ENCODE assay signal across 16 cellular contexts in the genomic region with DNA sequence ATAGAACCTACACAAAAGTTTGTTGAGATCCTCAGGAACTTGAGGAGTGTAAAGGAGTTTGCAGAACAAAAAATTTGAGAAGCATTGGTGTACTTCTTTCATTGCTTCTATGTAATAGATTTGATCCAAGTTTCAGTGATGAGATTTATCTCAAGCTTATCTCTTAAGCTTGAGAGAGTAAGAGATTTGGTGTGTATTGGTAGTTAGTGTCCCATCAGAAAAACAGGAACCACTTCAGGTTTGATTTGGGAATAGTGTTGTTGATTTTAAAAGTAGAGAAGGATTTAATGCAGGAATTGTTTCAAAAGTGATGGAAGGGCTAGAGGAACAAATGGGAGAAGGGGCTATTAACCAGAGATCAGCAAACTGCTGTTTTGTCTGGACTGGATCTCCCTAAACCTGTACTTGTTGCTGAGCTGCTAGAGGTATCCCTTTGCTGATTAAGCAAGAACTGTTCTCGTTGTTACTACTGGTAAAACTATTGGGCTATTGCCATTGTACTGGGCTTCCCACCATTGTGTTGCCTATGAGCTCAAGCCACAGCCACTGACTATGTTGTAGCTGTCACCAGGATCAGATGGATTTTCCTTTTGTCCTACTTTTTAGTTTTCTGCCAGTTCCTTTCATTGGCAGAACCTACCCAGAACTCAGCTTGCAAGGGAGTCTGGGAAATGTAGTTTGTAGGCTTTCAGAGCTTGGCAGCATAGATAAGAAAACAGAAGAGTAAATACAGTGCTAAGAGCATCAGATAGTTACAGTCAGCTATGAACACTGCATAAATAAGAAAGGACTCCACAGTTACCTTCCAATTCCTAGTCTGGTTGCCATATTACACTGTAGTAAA. TPM values are rescaled to one million over a fixed set of nuclear protein-coding genes. Genes with fewer than 3 reads are reported as not detected.
DNase-seq lines count a peak whose midpoint lies in the region; FAIRE-seq and TF ChIP-seq lines count a peak whose summit lies in the region.
"Had no signal": no experiment of that assay in that cellular context is flagged by ENCODE, and none has a peak within 500 bp of the region (broad histone marks: within the 10 kb centered on the region; RNA-seq: fewer than 3 reads in every experiment).

No MANE protein-coding gene starts in this region.

- H4K8ac ChIP-seq in H1 (ENCODE audit: extremely low read depth, insufficient read depth, low read length) = no peak overlapping the region

- POLR2A ChIA-PET in H1 (lab: Charles Lee; ENCODE audit: partially characterized antibody) (interaction anchor here (1.2 to 6.3 kb wide), 3 partner anchors 12 to 38 kb away, joined by 7 to 44 read pairs (median 23); partner anchors contain the start of gene RAB10), OCI-LY7 (lab: Charles Lee) (interaction anchor here (0.6 to 1.1 kb wide), 3 partner anchors 10 to 18 kb away, joined by 3 to 10 read pairs (median 4); no protein-coding TSS in a partner anchor)

- no peaks in the 10 kb centered on the region for H3K23me2 ChIP-seq in H1 (ENCODE audit: low read depth, low read length)

- H4K20me1 ChIP-seq in H1 (replicated peaks in 1 of 2; ENCODE audit: control insufficient read depth in 1 of 2, insufficient read depth in 2 of 2, low read length in 2 of 2) = peaks cover 12 to 14% of the 10 kb centered on the region in 2 experiments
- H4K20me1 ChIP-seq in Karpas-422 (ENCODE audit: insufficient read depth, low read depth, low read length) = peaks cover 4% of the 10 kb centered on the region; the same call in 1 of the 2 replicates
- peaks cover 14% of the 10 kb centered on the region for H4K20me1 ChIP-seq in OCI-LY7 (ENCODE audit: insufficient read depth, low read length)

- H3K27ac ChIP-seq in 22Rv1 (peak overlapping the region; percentile 82), HUES48 (ENCODE audit: low read depth, low read length) (peak overlapping the region; percentile 45), H1 (ENCODE audit: low read depth, low read length) (no peak overlapping the region), Karpas-422 (ENCODE audit: low read length) (no peak overlapping the region), OCI-LY7 (ENCODE audit: low read depth, low read length, poor library complexity, severe bottlenecking) (no peak overlapping the region)
- H3K27ac ChIP-seq: vagina had no signal

- no peak overlapping the region for H2BK20ac ChIP-seq in H1 (ENCODE audit: low read length)

- no peak for TF ChIP-seq POLR2A in H1 (IDR thresholded peaks at IDR 0.05; ENCODE audit: control extremely low read depth in 1 of 2, low read depth in 2 of 2, low read length in 2 of 2)

- H3K9me2 ChIP-seq in Karpas-422 (replicated peaks; ENCODE audit: insufficient read depth, low read length) (no peaks in the 10 kb centered on the region), OCI-LY7 (ENCODE audit: insufficient read depth, low read length) (no peaks in the 10 kb centered on the region)

- H3K9me3 ChIP-seq in HUES48 (ENCODE audit: control insufficient read depth, insufficient read depth, low read length) = no peaks in the 10 kb centered on the region
- no peaks in the 10 kb centered on the region for H3K9me3 ChIP-seq in H1 (ENCODE audit: insufficient read depth in 2 of 2, low read depth in 1 of 2, low read length in 1 of 2)
- peaks cover 4% of the 10 kb centered on the region; the same call in 1 of the 2 replicates for H3K9me3 ChIP-seq in Karpas-422 (ENCODE audit: low read length)
- H3K9me3 ChIP-seq in OCI-LY7 (ENCODE audit: low read length) = peaks cover 2% of the 10 kb centered on the region; the same call in 1 of the 2 replicates
- H3K9me3 ChIP-seq: BE2C, vagina had no signal

- H3K79me1 ChIP-seq in H1 (ENCODE audit: low read depth, low read length) = no peaks in the 10 kb centered on the region; the same call in 1 of the 2 replicates

- no peak overlapping the region for H3K18ac ChIP-seq in H1 (ENCODE audit: extremely low read depth, low read length)

- H4K5ac ChIP-seq in H1 (ENCODE audit: insufficient read length, low read depth, low read length) = no peak overlapping the region

- TF ChIP-seq RAD21 in H1 (IDR thresholded peaks at IDR 0.05 in 1 of 2, conservative IDR thresholded peaks at IDR 0.05 in 1 of 2; ENCODE audit: low read depth in 2 of 2, low read length in 2 of 2) = no peak

- H3K36me3 ChIP-seq in HUES48 (ENCODE audit: control insufficient read depth, insufficient read depth, low read length) = no peaks in the 10 kb centered on the region
- no peaks in the 10 kb centered on the region for H3K36me3 ChIP-seq in H1 (ENCODE audit: control insufficient read depth in 2 of 4, insufficient read depth in 4 of 4, low read length in 3 of 4)
- no peaks in the 10 kb centered on the region; the same call in 1 of the 2 replicates for H3K36me3 ChIP-seq in Karpas-422 (ENCODE audit: insufficient read depth, low read length)
- H3K36me3 ChIP-seq in OCI-LY7 (ENCODE audit: insufficient read depth, low read length) = peaks cover 29% of the 10 kb centered on the region
- H3K36me3 ChIP-seq: BE2C, vagina had no signal

- CTCF ChIA-PET in H1 (lab: Charles Lee; ENCODE audit: partially characterized antibody) = interaction anchor here (0.8 to 3.8 kb wide), 4 partner anchors 9 to 82 kb away, joined by 3 to 15 read pairs (median 4); no protein-coding TSS in a partner anchor
- CTCF ChIA-PET in OCI-LY7 (lab: Charles Lee; ENCODE audit: unreplicated experiment) = interaction anchor here (0.5 kb wide), 1 partner anchor 647 kb away, joined by 7 read pairs; no protein-coding TSS in a partner anchor

- H3K23ac ChIP-seq in H1 (ENCODE audit: insufficient read length) = no peak overlapping the region

- no peak overlapping the region for H2AFZ ChIP-seq in H1 (ENCODE audit: low read length)
- no peak overlapping the region for H2AFZ ChIP-seq in Karpas-422 (ENCODE audit: low read length)
- no peak overlapping the region for H2AFZ ChIP-seq in OCI-LY7 (ENCODE audit: low read length)

- TF ChIP-seq CTCF in 22Rv1 (IDR thresholded peaks at IDR 0.05) = no peak
- no peak for TF ChIP-seq CTCF in H1 (IDR thresholded peaks at IDR 0.05; ENCODE audit: control extremely low read depth in 1 of 3, insufficient read depth in 1 of 3, low read depth in 1 of 3, low read length in 3 of 3)
- TF ChIP-seq CTCF in OCI-LY7 (conservative IDR thresholded peaks at IDR 0.05; ENCODE audit: low read length) = no peak

- no peak overlapping the region for H3K56ac ChIP-seq in H1 (replicated peaks; ENCODE audit: insufficient read length, low read depth, low read length)

- no peak for DNase-seq in H1 (ENCODE audit: low read depth in 1 of 2, low spot score in 2 of 2)
- peak; percentile 53 to 85 for DNase-seq in lung microvascular endothelial cell (ENCODE audit: low read depth in 2 of 2)
- DNase-seq in mesenteric fat pad (ENCODE audit: low spot score) = no peak
- no peak for DNase-seq in Karpas-422
- no peak for DNase-seq in RKO (ENCODE audit: low spot score)
- no peak for DNase-seq in OCI-LY7 (ENCODE audit: low spot score)
- DNase-seq: BE2C; effector CD8-positive, alpha-beta T cell; KG1; NCI-H2107; T1000 had no signal

- intact Hi-C loops in OCI-LY7 (cut with micrococcal nuclease; ENCODE audit: unreplicated experiment) = no loop called here

- no TSS peak for BruUV-seq in OCI-LY7 (replicated peaks; lab: Mats Ljungman, UMichigan)

- H2BK12ac ChIP-seq in H1 (ENCODE audit: low read depth, low read length) = no peak overlapping the region

- H3K79me2 ChIP-seq in H1 (ENCODE audit: control insufficient read depth in 1 of 2, insufficient read depth in 2 of 2, low read length in 2 of 2) (peaks cover 0 to 98% of the 10 kb centered on the region in 2 experiments), Karpas-422 (ENCODE audit: low read length) (peaks cover 98% of the 10 kb centered on the region), OCI-LY7 (ENCODE audit: insufficient read depth, low read depth, low read length) (peaks cover 99% of the 10 kb centered on the region)

- H3K27me3 ChIP-seq in HUES48 (ENCODE audit: control insufficient read depth, insufficient read depth, low read length) (no peaks in the 10 kb centered on the region), H1 (replicated peaks in 1 of 4; ENCODE audit: control insufficient read depth in 3 of 4, extremely low read depth in 1 of 4, insufficient read depth in 3 of 4, low read length in 3 of 4) (no peaks in the 10 kb centered on the region), Karpas-422 (ENCODE audit: low read length) (no peaks in the 10 kb centered on the region)
- H3K27me3 ChIP-seq: BE2C, vagina had no signal

- WGBS in H1 (ENCODE audit: extremely low coverage in 1 of 2, insufficient coverage in 1 of 2, insufficient read length in 1 of 2, insufficient replicate concordance in 2 of 2, low coverage in 1 of 2, low lambda C conversion rate in 2 of 2, missing lambda C conversion rate in 1 of 2), 2 experiments = 73% methylated on average over 1 of the region's 1 CpG; no CpG with 5 or more reads in 1 of the 2 experiments

- H2BK15ac ChIP-seq in H1 (ENCODE audit: low read length) = no peak overlapping the region

- no peak overlapping the region for H2BK120ac ChIP-seq in H1 (replicated peaks; ENCODE audit: low read depth, low read length)

- FAIRE-seq in H1 (lab: Jason Lieb, UNC) = peak; percentile 75
- FAIRE-seq: GM18507 had no signal

- H2AK5ac ChIP-seq in H1 (ENCODE audit: low read depth, low read length) = no peak overlapping the region

- no peak overlapping the region for H2BK5ac ChIP-seq in H1 (ENCODE audit: low read depth, low read length)

- H3K4me3 ChIP-seq in HUES48 (ENCODE audit: low read depth, low read length) = no peak overlapping the region
- no peak overlapping the region for H3K4me3 ChIP-seq in H1 (ENCODE audit: extremely low read depth in 1 of 4, insufficient read depth in 2 of 4, low read depth in 3 of 4, low read length in 4 of 4)
- H3K4me3 ChIP-seq in Karpas-422 (ENCODE audit: low read length) = no peak overlapping the region
- no peak overlapping the region for H3K4me3 ChIP-seq in OCI-LY7 (ENCODE audit: low read depth, low read length, poor library complexity, severe bottlenecking)
- H3K4me3 ChIP-seq: smooth muscle cell, vagina had no signal

- H3K14ac ChIP-seq in H1 (ENCODE audit: insufficient read length) = no peak overlapping the region

- no peak overlapping the region for H3K4ac ChIP-seq in H1 (replicated peaks; ENCODE audit: insufficient read length, low read depth, low read length)

- H3K9ac ChIP-seq in HUES48 (ENCODE audit: low read depth, low read length) (no peak overlapping the region), H1 (replicated peaks in 1 of 4; ENCODE audit: extremely low read depth in 1 of 4, low read depth in 3 of 4, low read length in 3 of 4) (no peak overlapping the region; a peak in 1 of 7 replicates), Karpas-422 (ENCODE audit: low read length) (no peak overlapping the region)

- H3K4me1 ChIP-seq in HUES48 (ENCODE audit: control insufficient read depth, insufficient read depth, low read length) = peaks cover 52% of the 10 kb centered on the region
- H3K4me1 ChIP-seq in H1 (replicated peaks in 1 of 4; ENCODE audit: control insufficient read depth in 3 of 4, insufficient read depth in 4 of 4, low read length in 3 of 4) = peaks cover 0 to 13% (median 2%) of the 10 kb centered on the region in 4 experiments; a peak in 5 of 7 replicates
- peaks cover 9% of the 10 kb centered on the region for H3K4me1 ChIP-seq in Karpas-422 (ENCODE audit: low read length)
- peaks cover 19% of the 10 kb centered on the region for H3K4me1 ChIP-seq in OCI-LY7 (ENCODE audit: insufficient read depth, low read length, poor library complexity, severe bottlenecking)
- H3K4me1 ChIP-seq: BE2C had no signal

- no peak overlapping the region for H4K91ac ChIP-seq in H1 (replicated peaks; ENCODE audit: insufficient read length, low read length)

- TF ChIP-seq EP300 in H1 (IDR thresholded peaks at IDR 0.05; ENCODE audit: borderline replicate concordance in 1 of 2, low read depth in 2 of 2, low read length in 2 of 2) = no peak

- no peak overlapping the region for H3K4me2 ChIP-seq in H1 (ENCODE audit: insufficient read depth in 1 of 2, low read depth in 2 of 2, low read length in 2 of 2)
- H3K4me2 ChIP-seq in Karpas-422 (ENCODE audit: low read depth, low read length, poor library complexity, severe bottlenecking) = no peak overlapping the region
- no peak overlapping the region for H3K4me2 ChIP-seq in OCI-LY7 (ENCODE audit: low read length)
- H3K4me2 ChIP-seq: smooth muscle cell had no signal

RNA-seq across cellular contexts. Expression of gene RAB10, which starts 39.3 kb away (rescaled TPM):
- 127 and 136 TPM in 2 replicates for total RNA-seq in H1 (2021; fragmentation: NEBNext Ultra II Directional; extraction: Animal tissue kit (Norgen Biotek cat#: 25700))
- 42.6 and 54.0 TPM in 2 replicates for polyA plus RNA-seq in H1 (2011; rRNA removed)
- 89.1 TPM for polyA plus RNA-seq in H1 (2011; cell fraction: cytosol; rRNA removed)
- 33.3 TPM for polyA plus RNA-seq in H1 (2011; cell fraction: nucleus; rRNA removed)
- polyA plus RNA-seq in H1 (2012, experiment 1 of 2) = 86.7 to 134 TPM (median 95.2 TPM) in 4 replicates
- polyA plus RNA-seq in H1 (2012, experiment 2 of 2) = 36.5 TPM
- 78.4 TPM for polyA plus RNA-seq in H1 (2013, experiment 1 of 2)
- 84.4 TPM for polyA plus RNA-seq in H1 (2013, experiment 2 of 2)
- polyA minus RNA-seq in H1 (2011; rRNA and poly(A)+ RNA removed) = 40.8 and 48.4 TPM in 2 replicates
- 67.7 TPM for polyA minus RNA-seq in H1 (2011; cell fraction: cytosol; rRNA and poly(A)+ RNA removed)
- 47.1 TPM for polyA minus RNA-seq in H1 (2011; cell fraction: nucleus; rRNA and poly(A)+ RNA removed)
- total RNA-seq in lung microvascular endothelial cell = 39.2 and 47.0 TPM in 2 replicates
- 118 TPM for total RNA-seq in mesenteric fat pad
- total RNA-seq in Karpas-422 (2014; rRNA removed; shearing (Covaris generic); ENCODE audit: low replicate concordance) = 67.9 and 104 TPM in 2 replicates
- 58.3 and 109 TPM in 2 replicates for total RNA-seq in OCI-LY7 (2014; rRNA removed; shearing (Covaris generic))
- 83.9 and 96.7 TPM in 2 replicates for total RNA-seq in OCI-LY7 (2022)

Comparison
In these comparisons a context has a peak if more than half of its experiments do, and no peak if none do; other contexts are left out.
1. H3K27ac ChIP-seq: peak in 22Rv1 (single experiment) and HUES48 (single experiment); none in H1 (single experiment), Karpas-422 (single experiment) and OCI-LY7 (single experiment).
2. DNase-seq: peak in lung microvascular endothelial cell (2 of 2); none in H1 (0 of 2), mesenteric fat pad (single experiment), Karpas-422 (single experiment), RKO (single experiment) and OCI-LY7 (single experiment).